In genomic region chr9:111106202-111106601, GRCh38 we compare ENCODE assay signal across 29 cellular contexts.
"Had no signal": no experiment of that assay in that cellular context is flagged by ENCODE, and none has a peak within 500 bp of the region (broad histone marks: within the 10 kb centered on the region; RNA-seq: fewer than 3 reads in every experiment).

No MANE protein-coding gene starts in this region.

- H3K27ac ChIP-seq: adrenal gland, body of pancreas, cardiac muscle cell, colonic mucosa, WERI-Rb-1 had no signal

- H3K4me1 ChIP-seq: adrenal gland, body of pancreas, colonic mucosa had no signal

- ATAC-seq: activated CD4-positive, alpha-beta T cell treated with anti-CD3 and anti-CD28 coated beads for 36 hours; activated CD8-positive, alpha-beta memory T cell treated with anti-CD3 and anti-CD28 coated beads, Interleukin-2, amount 10 ng/mL, durations not matched to agents 7 days and 5 days; activated CD8-positive, alpha-beta T cell treated with anti-CD3 and anti-CD28 coated beads, Interleukin-2, amount 10 ng/mL, durations not matched to agents 7 days and 5 days; activated naive CD8-positive, alpha-beta T cell treated with anti-CD3 and anti-CD28 coated beads, Interleukin-2, amount 50 U/mL, for 24 hours; body of pancreas; esophagus mucosa; T-helper 17 cell had no signal

- DNase-seq: activated CD4-positive, alpha-beta memory T cell treated with anti-CD3 and anti-CD28 coated beads for 36 hours; activated CD4-positive, alpha-beta T cell treated with anti-CD3 and anti-CD28 coated beads for 36 hours; activated CD4-positive, alpha-beta T cell treated with anti-CD3 and anti-CD28 coated beads, Interleukin-2, amount 10 ng/mL, durations not matched to agents 24 days and 14 days; activated CD4-positive, CD25-positive, alpha-beta regulatory T cell; activated CD4-positive, CD25-positive, alpha-beta regulatory T cell treated with anti-CD3 and anti-CD28 coated beads, Interleukin-2, amount 50 U/mL, for 72 hours; activated CD8-positive, alpha-beta memory T cell treated with anti-CD3 and anti-CD28 coated beads, Interleukin-2, amount 10 ng/mL, durations not matched to agents 7 days and 5 days; activated CD8-positive, alpha-beta memory T cell treated with anti-CD3 and anti-CD28 coated beads, Interleukin-2, amount 50 U/mL, for 4 hours; activated CD8-positive, alpha-beta T cell treated with anti-CD3 and anti-CD28 coated beads, Interleukin-2, amount 10 ng/mL, durations not matched to agents 7 days and 5 days; activated effector memory CD4-positive, alpha-beta T cell treated with anti-CD3 and anti-CD28 coated beads, Interleukin-2, amount 50 U/mL, for 16 hours; activated naive CD4-positive, alpha-beta T cell treated with anti-CD3 and anti-CD28 coated beads for 36 hours; activated naive CD8-positive, alpha-beta T cell treated with anti-CD3 and anti-CD28 coated beads for 36 hours; activated naive CD8-positive, alpha-beta T cell treated with anti-CD3 and anti-CD28 coated beads, Interleukin-2, amount 50 U/mL, for 24 hours; activated T-cell treated with anti-CD3 and anti-CD28 coated beads, Interleukin-2, amount 50 U/mL, for 1 hour; activated T-cell treated with anti-CD3 and anti-CD28 coated beads, Interleukin-2, amount 50 U/mL, for 48 hours; adrenal gland; aorta; body of pancreas; central memory CD4-positive, alpha-beta T cell; cerebellar nuclear complex; colonic mucosa; effector CD8-positive, alpha-beta T cell; foreskin fibroblast; T-helper 1 cell; T-helper 17 cell; T1000; WERI-Rb-1 had no signal

- H3K9me3 ChIP-seq: adrenal gland, body of pancreas, colonic mucosa had no signal

- H3K4me3 ChIP-seq: adrenal gland, body of pancreas, cardiac muscle cell, colonic mucosa had no signal

- H3K36me3 ChIP-seq: adrenal gland, cardiac muscle cell, colonic mucosa, WERI-Rb-1 had no signal

- H3K27me3 ChIP-seq: adrenal gland, body of pancreas, cardiac muscle cell, colonic mucosa had no signal

- FAIRE-seq: frontal cortex had no signal
